Comparison of ENCODE assay signal across 1 cellular context in genomic region chr6:160127270-160128124, GRCh38.
TF ChIP-seq lines count a peak whose summit lies in the region.

No MANE protein-coding gene starts in this region.

TF ChIP-seq in K562, 482 proteins besides CTCF, POLR2A, EP300 and RAD21:
- no peak for TF ChIP-seq FOXO4 (CRISPR knock-in tag; IDR thresholded peaks at IDR 0.05)
- TF ChIP-seq CEBPB (tag; IDR thresholded peaks at IDR 0.05), result no peak
- TF ChIP-seq CBFA2T3 (IDR thresholded peaks at IDR 0.05), result peak; percentile 6; the same call in 1 of the 2 replicates
- peak; percentile 31; the same call in 1 of the 2 replicates for TF ChIP-seq SMAD4 (CRISPR knock-in tag; conservative IDR thresholded peaks at IDR 0.05)
- TF ChIP-seq KAT8 (IDR thresholded peaks at IDR 0.05; ENCODE audit: low read depth), result no peak
- 0 out of 2 replicates have a peak, but pooled peaks have one; percentile 29 for TF ChIP-seq ZNF584 (CRISPR knock-in tag; IDR thresholded peaks at IDR 0.05; ENCODE audit: low read depth)
- TF ChIP-seq L3MBTL2 (IDR thresholded peaks at IDR 0.05), result peak; percentile 89
- no peak for TF ChIP-seq LCOR (CRISPR knock-in tag; IDR thresholded peaks at IDR 0.05)
- 0 out of 2 replicates have a peak, but pooled peaks have one; percentile 31 for TF ChIP-seq ZNF431 (CRISPR knock-in tag; IDR thresholded peaks at IDR 0.05)
- peak; percentile 89 for TF ChIP-seq MGA (IDR thresholded peaks at IDR 0.05)
- TF ChIP-seq ELK3 (CRISPR knock-in tag; IDR thresholded peaks at IDR 0.05), result no peak
- peak; percentile 38 for TF ChIP-seq TAL1 (IDR thresholded peaks at IDR 0.05)
- 0 out of 2 replicates have a peak, but pooled peaks have one; percentile 52 for TF ChIP-seq ZNF589 (CRISPR knock-in tag; IDR thresholded peaks at IDR 0.05; ENCODE audit: low read depth)
- no peak for TF ChIP-seq ZNF695 (CRISPR knock-in tag; IDR thresholded peaks at IDR 0.05)
- TF ChIP-seq HBP1 (CRISPR knock-in tag; IDR thresholded peaks at IDR 0.05), result no peak
- no peak for TF ChIP-seq ZNF224 (CRISPR knock-in tag; IDR thresholded peaks at IDR 0.05)
- no peak for TF ChIP-seq ARHGAP35 (IDR thresholded peaks at IDR 0.05; ENCODE audit: partially characterized antibody)
- TF ChIP-seq E2F6 (IDR thresholded peaks at IDR 0.05; ENCODE audit: borderline replicate concordance in 1 of 2, extremely low read depth in 1 of 2, insufficient read depth in 1 of 2, insufficient read length in 1 of 2, low read depth in 1 of 2, low read length in 1 of 2, poor library complexity in 1 of 2, severe bottlenecking in 1 of 2), result peak in 1 of 2 experiments; percentile 25
- peak; percentile 35; the same call in 1 of the 2 replicates for TF ChIP-seq CXXC5 (CRISPR knock-in tag; IDR thresholded peaks at IDR 0.05)
- TF ChIP-seq NELFE (IDR thresholded peaks at IDR 0.05; ENCODE audit: insufficient read depth, insufficient read length), result no peak
- no peak for TF ChIP-seq ZNF561 (CRISPR knock-in tag; conservative IDR thresholded peaks at IDR 0.05)
- TF ChIP-seq PHF8 (IDR thresholded peaks at IDR 0.05; ENCODE audit: borderline replicate concordance, low read length), result no peak
- 0 out of 2 replicates have a peak, but pooled peaks have one; percentile 44 for TF ChIP-seq ZNF197 (CRISPR knock-in tag; IDR thresholded peaks at IDR 0.05; ENCODE audit: low read depth)
- no peak for TF ChIP-seq ZNF24 (IDR thresholded peaks at IDR 0.05)
- no peak for TF ChIP-seq ZNF583 (CRISPR knock-in tag; IDR thresholded peaks at IDR 0.05)
- 0 out of 2 replicates have a peak, but pooled peaks have one; percentile 18 for TF ChIP-seq MYC (IDR thresholded peaks at IDR 0.05; ENCODE audit: low read depth, low read length)
- TF ChIP-seq MYC (CRISPR knock-in tag; IDR thresholded peaks at IDR 0.05; ENCODE audit: borderline replicate concordance, low read depth), result no peak
- no peak for TF ChIP-seq SIN3A (IDR thresholded peaks at IDR 0.05; ENCODE audit: borderline replicate concordance in 2 of 2, control insufficient read depth in 1 of 2, low read depth in 2 of 2, low read length in 2 of 2)
- TF ChIP-seq SNIP1 (IDR thresholded peaks at IDR 0.05; ENCODE audit: low read depth), result no peak
- no peak for TF ChIP-seq HNRNPLL (IDR thresholded peaks at IDR 0.05; ENCODE audit: low read depth, low read length, poor library complexity, severe bottlenecking)
- TF ChIP-seq NFATC3 (IDR thresholded peaks at IDR 0.05), result no peak
- TF ChIP-seq HMG20A (CRISPR knock-in tag; conservative IDR thresholded peaks at IDR 0.05), result no peak
TF ChIP-seq in K562: peak in this region for 12.
